Comparison of ENCODE assay signal across 8 cellular contexts in the genomic region with DNA sequence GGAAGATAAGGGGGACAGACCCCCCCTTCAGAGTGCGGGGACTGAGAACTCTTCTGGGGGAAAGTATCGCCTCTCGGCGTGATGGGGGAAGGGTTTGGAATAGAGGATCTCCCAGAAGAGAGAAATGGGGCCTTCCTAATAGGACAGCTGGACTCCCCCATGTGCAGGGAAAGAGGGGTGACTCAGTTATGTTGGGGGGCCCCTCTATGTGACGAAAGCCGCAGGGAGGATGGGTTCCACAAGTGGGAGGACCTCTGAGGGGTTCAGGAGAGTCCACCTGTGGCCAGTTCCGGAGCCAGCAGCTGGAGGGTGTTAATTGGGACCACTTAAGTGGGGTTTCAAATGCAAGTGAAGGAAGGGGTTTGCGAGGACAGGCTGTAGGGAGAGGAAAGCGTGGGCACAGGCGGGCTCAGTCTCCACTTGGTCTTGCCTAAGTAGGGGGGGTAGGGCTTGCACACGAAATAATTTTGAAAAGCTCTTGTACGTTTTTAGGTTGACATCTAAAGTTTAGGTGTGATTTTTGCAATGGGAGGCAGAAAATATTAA. TPM values are rescaled to one million over a fixed set of nuclear protein-coding genes. Genes with fewer than 3 reads are reported as not detected.
DNase-seq lines count a peak whose midpoint lies in the region; ATAC-seq and TF ChIP-seq lines count a peak whose summit lies in the region.

No MANE protein-coding gene starts in this region.

- H3K36me3 ChIP-seq in BLaER1 (peaks cover 36% of the 10 kb centered on the region), HAP-1 (replicated peaks) (peaks cover 41% of the 10 kb centered on the region), right lobe of liver (no peaks in the 10 kb centered on the region), urinary bladder (ENCODE audit: insufficient read depth) (peaks cover 5% of the 10 kb centered on the region)

- peaks cover 21% of the 10 kb centered on the region for H4K20me1 ChIP-seq in BLaER1

- H3K27ac ChIP-seq in BLaER1 (peak overlapping the region; percentile 88), right lobe of liver (peak overlapping the region in 2 of 3 donors; percentile 79 to 85), urinary bladder (ENCODE audit: low read depth) (no peak overlapping the region)

- intact Hi-C loops in right lobe of liver (cut with DNase I): no loop called here

- DNase-seq in HAP-1 (ENCODE audit: low spot score in 2 of 2) (peak in 1 of 2 experiments; percentile 23), right lobe of liver (no peak), GM19240 (ENCODE audit: insufficient read length, low spot score) (no peak)
- no peak for DNase-seq in activated naive CD4-positive, alpha-beta T cell treated with anti-CD3 and anti-CD28 coated beads, Interleukin-2, amount 50 U/mL, for 72 hours (ENCODE audit: low spot score in 2 of 2)

- peak overlapping the region; percentile 79 for H3K9ac ChIP-seq in BLaER1

- no peak for ATAC-seq in activated naive CD4-positive, alpha-beta T cell treated with anti-CD3 and anti-CD28 coated beads, Interleukin-2, amount 50 U/mL, for 72 hours
- ATAC-seq in right lobe of liver (no peak), HG02840 (IDR thresholded peaks at IDR 0.05; ENCODE audit: low FRiP score, unreplicated experiment) (no peak), GM19397 (IDR thresholded peaks at IDR 0.05; ENCODE audit: unreplicated experiment) (no peak)

- peaks cover 17% of the 10 kb centered on the region for H3K4me1 ChIP-seq in BLaER1
- H3K4me1 ChIP-seq in HAP-1: peaks cover 14% of the 10 kb centered on the region
- H3K4me1 ChIP-seq in right lobe of liver: no peaks in the 10 kb centered on the region
- no peaks in the 10 kb centered on the region for H3K4me1 ChIP-seq in urinary bladder (ENCODE audit: insufficient read depth)

- peaks cover 51% of the 10 kb centered on the region for H3K27me3 ChIP-seq in BLaER1
- no peaks in the 10 kb centered on the region for H3K27me3 ChIP-seq in HAP-1 (ENCODE audit: low read depth)
- H3K27me3 ChIP-seq in right lobe of liver: no peaks in the 10 kb centered on the region

- 28% methylated on average over 7 of the region's 12 CpGs for WGBS in right lobe of liver (ENCODE audit: insufficient coverage, low coverage, low lambda C conversion rate, missing lambda C conversion rate)
- WGBS in urinary bladder: 3% methylated on average over 12 of the region's 12 CpGs

- peaks cover 23 to 25% of the 10 kb centered on the region in 2 donors for H3K36me3 Mint-ChIP-seq in activated naive CD4-positive, alpha-beta T cell treated with anti-CD3 and anti-CD28 coated beads, Interleukin-2, amount 50 U/mL, for 72 hours

- no peaks in the 10 kb centered on the region for H3K9me3 Mint-ChIP-seq in activated naive CD4-positive, alpha-beta T cell treated with anti-CD3 and anti-CD28 coated beads, Interleukin-2, amount 50 U/mL, for 72 hours

- H3K4me3 ChIP-seq in BLaER1: peak overlapping the region; percentile 72
- H3K4me3 ChIP-seq in HAP-1: peak overlapping the region; percentile 72
- peak overlapping the region; percentile 42 to 61 (median 52) for H3K4me3 ChIP-seq in right lobe of liver
- H3K4me3 ChIP-seq in urinary bladder (ENCODE audit: low read depth, low read length): peak overlapping the region; percentile 88

- no peak for TF ChIP-seq CTCF in right lobe of liver (IDR thresholded peaks at IDR 0.05)

- H3K9me3 ChIP-seq in BLaER1: no peaks in the 10 kb centered on the region
- no peaks in the 10 kb centered on the region for H3K9me3 ChIP-seq in HAP-1
- H3K9me3 ChIP-seq in right lobe of liver: no peaks in the 10 kb centered on the region

- peak overlapping the region; percentile 96 to 98 for H3K27ac Mint-ChIP-seq in activated naive CD4-positive, alpha-beta T cell treated with anti-CD3 and anti-CD28 coated beads, Interleukin-2, amount 50 U/mL, for 72 hours

- H3K4me2 ChIP-seq in BLaER1: peak overlapping the region; percentile 73

- TF ChIP-seq POLR2A in right lobe of liver (IDR thresholded peaks at IDR 0.05): no peak

- in situ Hi-C loops in HAP-1 (cut with MboI; ENCODE audit: low sequenced_read_pairs): no loop called here

RNA-seq across cellular contexts. Expression of a gene that starts 0.7 kb away (rescaled TPM):
- total RNA-seq in activated naive CD4-positive, alpha-beta T cell treated with anti-CD3 and anti-CD28 coated beads, Interleukin-2, amount 50 U/mL, for 72 hours: 10 to 100 TPM; 31.5 to 36.4 TPM
- total RNA-seq in right lobe of liver (10 to 100 TPM in 1 of 6 experiments, 1 to 10 TPM in 5; 2.2 to 10.8 (median 3.5) TPM), urinary bladder (2.8 TPM)
- 6.0 TPM for polyA plus RNA-seq in urinary bladder

RNA-seq across cellular contexts. Expression of a gene that starts 13.7 kb away (rescaled TPM):
- 10 to 100 TPM; 88.9 to 93.0 TPM for total RNA-seq in activated naive CD4-positive, alpha-beta T cell treated with anti-CD3 and anti-CD28 coated beads, Interleukin-2, amount 50 U/mL, for 72 hours
- total RNA-seq in right lobe of liver: 1 to 10 TPM; 2.4 to 7.2 (median 4.8) TPM
- total RNA-seq in urinary bladder: 1.0 TPM
- polyA plus RNA-seq in urinary bladder: 6.1 TPM

Comparison
In these comparisons a context has a peak if more than half of its experiments do, and no peak if none do; other contexts are left out.
1. RNA of a gene that starts 13.7 kb away (total RNA-seq): 88.9 to 93.0 TPM in activated naive CD4-positive, alpha-beta T cell treated with anti-CD3 and anti-CD28 coated beads, Interleukin-2, amount 50 U/mL, for 72 hours; 2.4 to 7.2 TPM in right lobe of liver and 1.0 TPM in urinary bladder (single experiment); every median in the first group is over 10 times any median in the second.
2. Peak in every context shown above with its lines, with median percentiles within 50 percentile points of each other: H3K4me3 ChIP-seq.